In genomic region chr10:26410356-26410755, GRCh38 we compare ENCODE assay signal across 1 cellular context.
TF ChIP-seq lines count a peak whose summit lies in the region.

No MANE protein-coding gene starts in this region.

TF ChIP-seq in GM12878, 131 proteins besides CTCF, POLR2A, EP300 and RAD21 (continued from another document):
- TF ChIP-seq BHLHE40 (IDR thresholded peaks at IDR 0.05; ENCODE audit: borderline replicate concordance in 1 of 2, low read depth in 2 of 2, low read length in 1 of 2) (no peak), ELK1 (IDR thresholded peaks at IDR 0.05; ENCODE audit: low read depth, low read length) (no peak)
